ENCODE assay signal across 8 cellular contexts in the genomic region with DNA sequence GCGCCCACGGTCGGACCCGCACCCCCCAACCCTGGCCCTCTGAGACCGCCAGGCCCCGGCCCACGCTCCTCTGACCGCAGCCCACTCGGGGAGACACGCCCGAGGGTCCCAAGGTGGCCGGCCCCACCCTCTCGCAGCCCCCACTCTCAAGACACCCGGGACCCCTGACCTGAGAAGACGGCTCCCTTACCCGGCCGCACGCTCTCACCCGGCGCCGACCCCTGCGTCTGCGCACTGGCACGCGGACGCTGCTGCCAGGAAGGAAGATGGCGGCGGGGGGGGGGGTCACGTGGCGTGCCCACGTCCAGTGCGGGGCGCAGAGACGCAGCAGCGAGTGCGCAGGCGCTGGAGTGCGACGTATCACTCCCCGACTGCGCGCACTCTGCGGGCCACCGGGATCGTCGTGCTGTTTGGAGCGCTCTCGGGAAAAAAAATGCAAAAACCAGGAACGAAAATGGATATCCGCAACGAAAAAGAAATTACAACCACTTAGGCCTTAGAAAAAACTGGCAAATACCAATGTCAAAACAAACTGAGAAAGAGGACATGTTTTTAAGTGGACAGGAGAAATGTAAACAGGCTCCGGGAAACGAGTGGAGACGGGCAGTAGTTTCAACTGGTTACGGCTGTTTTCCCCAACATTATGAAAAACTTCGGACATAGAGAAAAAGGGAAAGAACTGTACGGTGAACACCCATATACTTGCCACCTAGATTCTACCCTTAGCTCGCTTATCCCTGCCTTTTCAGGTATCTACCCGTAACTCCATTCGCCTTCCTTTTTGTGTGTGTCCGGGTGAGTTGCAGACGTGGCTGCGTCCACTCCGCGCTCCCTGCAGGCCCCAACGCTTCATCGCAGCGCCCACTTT. TPM values are rescaled to one million over a fixed set of nuclear protein-coding genes. Genes with fewer than 3 reads are reported as not detected.
A peak's percentile ranks its signal among the peaks of the same experiment; 100 is the strongest.
DNase-seq lines count a peak whose midpoint lies in the region; ATAC-seq and TF ChIP-seq lines count a peak whose summit lies in the region.

Gene MRPL36 (minus strand): TSS at position 236 of the 868 bp plus-strand sequence. CDS start 902 bp downstream, outside the sequence.

- ATAC-seq in GM21526 (IDR thresholded peaks at IDR 0.05; ENCODE audit: low FRiP score, unreplicated experiment) = peak; percentile 45

- BruUV-seq in Calu3 (replicated peaks; lab: Mats Ljungman, UMichigan) = no TSS peak

- H3K4me1 Mint-ChIP-seq in Calu3 (ENCODE audit: low read depth, unreplicated experiment) = peaks cover 8% of the 10 kb centered on the region

- H3K4me3 ChIP-seq in Jurkat, Clone E6-1 (ENCODE audit: low read length) = peak within 1 kb of the TSS; percentile 97

- DNase-seq in Calu3 (peak; percentile 92), OCI-M2 (lab: John Stamatoyannopoulos, UW; ENCODE audit: unreplicated experiment) (peak; percentile 13), activated T-cell treated with anti-CD3 and anti-CD28 coated beads for 24 hours (ENCODE audit: low read depth) (peak; percentile 91), epidermal melanocyte (ENCODE audit: insufficient read length, low spot score) (peak; percentile 95), midbrain (lab: John Stamatoyannopoulos, UW) (peak; percentile 94)
- peak; percentile 82 for DNase-seq in Jurkat, Clone E6-1 (ENCODE audit: low read depth, low spot score)
- peak; percentile 88 to 90 for DNase-seq in stimulated activated CD8-positive, alpha-beta memory T cell treated with anti-CD3 and anti-CD28 coated beads, Interleukin-15, amount 100 ng/mL, for 48 hours (ENCODE audit: low read depth in 2 of 2)

- peak within 1 kb of the TSS; percentile 95 for H3K4me3 Mint-ChIP-seq in Calu3 (ENCODE audit: low read depth, unreplicated experiment)

- H3K9me3 Mint-ChIP-seq in Calu3 (ENCODE audit: low read depth, unreplicated experiment) = no peaks in the 10 kb centered on the region

- peak within 1 kb of the TSS; percentile 82 for H3K27ac Mint-ChIP-seq in Calu3 (ENCODE audit: unreplicated experiment)

- intact Hi-C loops in Calu3 (cut with micrococcal nuclease; ENCODE audit: unreplicated experiment) = no loop called here

- peaks cover 69% of the 10 kb centered on the region for H3K36me3 Mint-ChIP-seq in Calu3 (ENCODE audit: insufficient read depth, unreplicated experiment)

- CTCF ChIA-PET in Calu3 (lab: Charles Lee) = no interaction called here

- no peaks in the 10 kb centered on the region for H3K27me3 Mint-ChIP-seq in Calu3 (ENCODE audit: unreplicated experiment)

- no peak for TF ChIP-seq CTCF in Calu3 (IDR thresholded peaks at IDR 0.05; ENCODE audit: unreplicated experiment)

RNA-seq across cellular contexts. Expression of gene MRPL36, which starts in this region (rescaled TPM):
- total RNA-seq in Calu3 (2022) = 45.8 and 55.5 TPM in 2 replicates
- 208 TPM for polyA plus RNA-seq in Jurkat, Clone E6-1 (2012; ENCODE audit: insufficient read depth, insufficient read length)

Comparison
In these comparisons a context has a peak if more than half of its experiments do, and no peak if none do; other contexts are left out.
1. Peak in every context shown above with its lines: DNase-seq, ATAC-seq and H3K4me3 ChIP-seq.
2. DNase-seq: peak in every context shown above with its lines; median percentile 95 in epidermal melanocyte; 94 in midbrain; 92 in Calu3; 91 in activated T-cell treated with anti-CD3 and anti-CD28 coated beads for 24 hours; 89 in stimulated activated CD8-positive, alpha-beta memory T cell treated with anti-CD3 and anti-CD28 coated beads, Interleukin-15, amount 100 ng/mL, for 48 hours; 82 in Jurkat, Clone E6-1; 13 in OCI-M2.